Comparison of ENCODE assay signal across 16 cellular contexts in the genomic region with DNA sequence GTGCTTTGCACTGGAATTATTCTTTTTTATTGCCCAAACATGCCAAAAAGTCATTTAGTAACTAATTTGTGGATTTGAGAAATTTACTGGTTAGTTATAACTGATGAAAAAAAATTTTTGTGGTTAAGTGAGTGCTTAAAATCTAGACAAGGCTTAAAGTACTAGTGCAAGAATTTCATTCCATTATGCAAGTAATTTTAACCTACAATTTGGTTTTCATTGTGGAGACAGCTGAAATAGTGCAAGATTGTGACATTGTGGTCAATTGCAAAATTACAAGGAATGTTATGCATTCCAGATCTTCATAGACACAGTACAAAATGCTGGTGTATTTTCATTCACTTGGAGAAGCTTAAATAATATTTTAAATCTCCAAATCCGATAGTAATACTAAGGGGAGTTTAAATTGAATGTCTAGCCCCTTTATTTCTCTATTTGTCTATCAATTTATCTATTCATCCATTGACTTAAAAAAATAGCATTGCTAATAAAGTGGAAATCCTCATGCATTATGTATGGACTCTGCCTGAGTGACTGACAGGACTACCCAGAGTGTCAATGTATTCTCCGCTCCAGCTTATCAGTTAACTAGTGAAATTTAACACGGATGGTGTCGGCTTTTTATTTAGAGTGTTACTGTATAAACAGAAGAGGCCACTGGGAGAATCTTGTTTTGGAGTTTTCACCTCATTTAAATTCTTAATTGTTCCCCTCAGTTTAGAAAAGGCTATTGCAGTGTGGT.
DNase-seq lines count a peak whose midpoint lies in the region; ATAC-seq and TF ChIP-seq lines count a peak whose summit lies in the region.
"Had no signal": no experiment of that assay in that cellular context is flagged by ENCODE, and none has a peak within 500 bp of the region (broad histone marks: within the 10 kb centered on the region; RNA-seq: fewer than 3 reads in every experiment).

No MANE protein-coding gene starts in this region.

- H3K27ac Mint-ChIP-seq in H9 = no peak overlapping the region
- H3K27ac Mint-ChIP-seq: activated naive CD4-positive, alpha-beta T cell treated with anti-CD3 and anti-CD28 coated beads, Interleukin-2, amount 10 ng/mL, durations not matched to agents 7 days and 5 days; progenitor cell of endocrine pancreas had no signal

- no peaks in the 10 kb centered on the region for H3K23me2 ChIP-seq in H9 (ENCODE audit: insufficient read length, low read depth, low read length, poor library complexity, severe bottlenecking)

- H3K14ac ChIP-seq in H9 (ENCODE audit: insufficient read depth, low read length) = no peak overlapping the region

- H3K27ac ChIP-seq in coronary artery = no peak overlapping the region
- H3K27ac ChIP-seq in H9 (ENCODE audit: insufficient read length, low read depth, low read length) = no peak overlapping the region
- H3K27ac ChIP-seq: BLaER1, upper lobe of right lung had no signal

- no peak overlapping the region for H2AK5ac ChIP-seq in H9 (ENCODE audit: insufficient read length, low read length)

- H2BK5ac ChIP-seq in H9 (ENCODE audit: insufficient read length, low read length) = no peak overlapping the region

- WGBS in H9 (ENCODE audit: extremely low coverage, insufficient read length, low lambda C conversion rate) = no CpG with 5 or more reads among the region's 4 CpGs

- no peak overlapping the region for H3K23ac ChIP-seq in H9 (ENCODE audit: insufficient read length, low read depth, low read length)

- H3K79me1 ChIP-seq in H9 (ENCODE audit: insufficient read depth, low read depth, low read length, poor library complexity, severe bottlenecking) = no peaks in the 10 kb centered on the region

- no peaks in the 10 kb centered on the region for H3K36me3 Mint-ChIP-seq in H9 (ENCODE audit: insufficient read depth in 1 of 3, low read depth in 3 of 3)
- H3K36me3 Mint-ChIP-seq: activated naive CD4-positive, alpha-beta T cell treated with anti-CD3 and anti-CD28 coated beads, Interleukin-2, amount 10 ng/mL, durations not matched to agents 7 days and 5 days had no signal

- H3K27me3 ChIP-seq in H9 (ENCODE audit: insufficient read depth, low read length) = no peaks in the 10 kb centered on the region
- H3K27me3 ChIP-seq: BLaER1, upper lobe of right lung had no signal

- H3K4me3 ChIP-seq in coronary artery = no peak overlapping the region
- H3K4me3 ChIP-seq: BLaER1, upper lobe of right lung had no signal

- H2BK15ac ChIP-seq in H9 (ENCODE audit: low read depth, low read length) = no peak overlapping the region

- no peak overlapping the region for H4K8ac ChIP-seq in H9 (replicated peaks; ENCODE audit: insufficient read length, low read depth, low read length)

- no peak overlapping the region for H4K91ac ChIP-seq in H9 (ENCODE audit: insufficient read length, low read depth, low read length)

- no peak overlapping the region for H2BK12ac ChIP-seq in H9 (ENCODE audit: insufficient read length, low read depth, low read length)

- TF ChIP-seq CTCF in coronary artery (IDR thresholded peaks at IDR 0.05) (no peak), H9 (conservative IDR thresholded peaks at IDR 0.05) (no peak)

- H4K20me1 ChIP-seq in H9 (ENCODE audit: control insufficient read depth, insufficient read depth, insufficient read length) = no peaks in the 10 kb centered on the region
- H4K20me1 ChIP-seq: BLaER1 had no signal

- peaks cover 6 to 12% of the 10 kb centered on the region in 2 experiments for H3K4me1 Mint-ChIP-seq in H9
- H3K4me1 Mint-ChIP-seq: activated naive CD4-positive, alpha-beta T cell treated with anti-CD3 and anti-CD28 coated beads, Interleukin-2, amount 10 ng/mL, durations not matched to agents 7 days and 5 days had no signal

- no peak overlapping the region for H3T11ph ChIP-seq in H9 (ENCODE audit: low read length)

- no peaks in the 10 kb centered on the region for H3K79me2 ChIP-seq in H9 (ENCODE audit: insufficient read depth, low read length)

- DNase-seq in AG08395 (ENCODE audit: low spot score) (peak; percentile 18), HS-5 (ENCODE audit: low read depth) (peak; percentile 58), astrocyte of the hippocampus (ENCODE audit: low read depth, low spot score) (peak; percentile 60), kidney tubule cell (ENCODE audit: low spot score) (peak; percentile 31), coronary artery (ENCODE audit: low spot score) (no peak), H9 (no peak)
- DNase-seq in activated naive CD4-positive, alpha-beta T cell treated with Interleukin-2 at 50 U/mL for 16 hours = no peak
- DNase-seq: activated naive CD4-positive, alpha-beta T cell treated with anti-CD3 and anti-CD28 coated beads, Interleukin-2, amount 10 ng/mL, durations not matched to agents 7 days and 5 days; DMS79 treated with DMSO at 0.1 percent for 48 hours; NCI-H1436 treated with DMSO at 0.1 percent for 48 hours; SHP77; stimulated activated CD4-positive, alpha-beta T cell treated with anti-CD3 and anti-CD28 coated beads, Interleukin-2, amount 100 ng/mL, for 24 hours; upper lobe of right lung had no signal

- H3K18ac ChIP-seq in H9 (ENCODE audit: insufficient read length, low read depth, low read length) = no peak overlapping the region

- no peak overlapping the region for H2AFZ ChIP-seq in H9 (ENCODE audit: low read length)

- no peak overlapping the region for H3K9ac ChIP-seq in H9 (ENCODE audit: extremely low read depth, insufficient read length, low read length)
- H3K9ac ChIP-seq: BLaER1 had no signal

- no peaks in the 10 kb centered on the region for H3K9me3 ChIP-seq in H9 (ENCODE audit: control insufficient read depth, low read depth, low read length)
- H3K9me3 ChIP-seq: BLaER1, upper lobe of right lung had no signal

- no peak overlapping the region for H3K4me2 ChIP-seq in H9 (ENCODE audit: insufficient read depth, insufficient read length, low read length)
- H3K4me2 ChIP-seq: BLaER1 had no signal

- no peak overlapping the region for H2BK120ac ChIP-seq in H9 (ENCODE audit: low read depth, low read length, poor library complexity, severe bottlenecking)

- no peak overlapping the region for H4K5ac ChIP-seq in H9 (ENCODE audit: insufficient read length, low read depth, low read length)

- no peak overlapping the region for H3K4ac ChIP-seq in H9 (ENCODE audit: low read depth, low read length)

- H3K56ac ChIP-seq in H9 (ENCODE audit: insufficient read length, low read depth, low read length) = no peak overlapping the region

- no peak overlapping the region for H2BK20ac ChIP-seq in H9 (ENCODE audit: low read depth, low read length, poor library complexity, severe bottlenecking)

- no peaks in the 10 kb centered on the region for H3K9me3 Mint-ChIP-seq in H9
- H3K9me3 Mint-ChIP-seq: activated naive CD4-positive, alpha-beta T cell treated with anti-CD3 and anti-CD28 coated beads, Interleukin-2, amount 10 ng/mL, durations not matched to agents 7 days and 5 days had no signal

- no peak for ATAC-seq in HG02798 (IDR thresholded peaks at IDR 0.05; ENCODE audit: poor library complexity, unreplicated experiment)
- ATAC-seq: upper lobe of right lung had no signal

- H3K4me3 Mint-ChIP-seq in H9 = no peak overlapping the region
- H3K4me3 Mint-ChIP-seq: activated naive CD4-positive, alpha-beta T cell treated with anti-CD3 and anti-CD28 coated beads, Interleukin-2, amount 10 ng/mL, durations not matched to agents 7 days and 5 days had no signal

- H3K4me1 ChIP-seq in H9 (ENCODE audit: insufficient read depth, low read length) = no peaks in the 10 kb centered on the region
- H3K4me1 ChIP-seq: BLaER1 had no signal

- no peaks in the 10 kb centered on the region for H3K27me3 Mint-ChIP-seq in H9 (ENCODE audit: low read depth)
- H3K27me3 Mint-ChIP-seq: activated naive CD4-positive, alpha-beta T cell treated with anti-CD3 and anti-CD28 coated beads, Interleukin-2, amount 10 ng/mL, durations not matched to agents 7 days and 5 days had no signal

Comparison
In these comparisons a context has a peak if more than half of its experiments do, and no peak if none do; other contexts are left out.
1. DNase-seq: peak in AG08395 (single experiment), HS-5 (single experiment), astrocyte of the hippocampus (single experiment) and kidney tubule cell (single experiment); none in coronary artery (single experiment), H9 (single experiment) and activated naive CD4-positive, alpha-beta T cell treated with Interleukin-2 at 50 U/mL for 16 hours (single experiment).